Comparison of ENCODE assay signal across 14 cellular contexts in genomic region chr10:133660516-133660915, GRCh38. TPM values are rescaled to one million over a fixed set of nuclear protein-coding genes. Genes with fewer than 3 reads are reported as not detected.
"Had no signal": no experiment of that assay in that cellular context is flagged by ENCODE, and none has a peak within 500 bp of the region (broad histone marks: within the 10 kb centered on the region; RNA-seq: fewer than 3 reads in every experiment).

No MANE protein-coding gene starts in this region.

RNA-seq across cellular contexts. Expression of gene FRG2B, which starts 33.9 kb away (rescaled TPM):
- total RNA-seq: activated B cell treated with CpG ODN at 0.5 μM for 24 hours; activated CD4-positive, alpha-beta memory T cell treated with anti-CD3 and anti-CD28 coated beads for 36 hours; activated CD4-positive, alpha-beta T cell treated with anti-CD3 and anti-CD28 coated beads, Interleukin-2, amount 10 ng/mL, durations not matched to agents 24 days and 14 days; activated CD8-positive, alpha-beta memory T cell treated with anti-CD3 and anti-CD28 coated beads for 36 hours; activated CD8-positive, alpha-beta T cell treated with anti-CD3 and anti-CD28 coated beads for 36 hours; activated naive CD4-positive, alpha-beta T cell treated with anti-CD3 and anti-CD28 coated beads for 36 hours; activated naive CD8-positive, alpha-beta T cell treated with anti-CD3 and anti-CD28 coated beads for 36 hours; activated T-cell treated with anti-CD3 and anti-CD28 coated beads, Interleukin-2, amount 50 U/mL, for 72 hours; adrenal gland; aorta; astrocyte; body of pancreas; breast epithelium; cardiac muscle cell had no signal
- polyA plus RNA-seq: adrenal gland, aorta, cardiac muscle cell had no signal
